27 cellular contexts compared by ENCODE assay signal in genomic region chr15:78682013-78682651, GRCh38. TPM values are rescaled to one million over a fixed set of nuclear protein-coding genes. Genes with fewer than 3 reads are reported as not detected.
A peak's percentile ranks its signal among the peaks of the same experiment; 100 is the strongest.
DNase-seq lines count a peak whose midpoint lies in the region; ATAC-seq and TF ChIP-seq lines count a peak whose summit lies in the region.
"Had no signal": no experiment of that assay in that cellular context is flagged by ENCODE, and none has a peak within 500 bp of the region (broad histone marks: within the 10 kb centered on the region; RNA-seq: fewer than 3 reads in every experiment).

No MANE protein-coding gene starts in this region.

- no peaks in the 10 kb centered on the region for H3K27me3 Mint-ChIP-seq in type B pancreatic cell

- H3K4me3 ChIP-seq in left ventricle myocardium inferior: no peak overlapping the region
- H3K4me3 ChIP-seq: esophagus squamous epithelium, K562, lower lobe of right lung, spleen, thyroid gland had no signal

- no peak overlapping the region for H3K27ac ChIP-seq in left ventricle myocardium inferior (replicated peaks)
- H3K27ac ChIP-seq: lower lobe of right lung, spleen, thyroid gland had no signal

- H3K27ac Mint-ChIP-seq in type B pancreatic cell: peak overlapping the region; percentile 66
- H3K27ac Mint-ChIP-seq: activated T-cell treated with anti-CD3 and anti-CD28 coated beads, Interleukin-2, amount 50 U/mL, for 72 hours; CD4-positive, alpha-beta memory T cell; natural killer cell treated with Interleukin-12 subunit alpha and Interleukin-12 subunit beta and Interleukin-15 and Interleukin-18, amount 100 ng/mL, for 72 hours had no signal

- ATAC-seq in GM21423 (IDR thresholded peaks at IDR 0.05; ENCODE audit: unreplicated experiment): no peak
- ATAC-seq in HG03097 (IDR thresholded peaks at IDR 0.05; ENCODE audit: low FRiP score, unreplicated experiment): no peak
- no peak for ATAC-seq in GM19397 (IDR thresholded peaks at IDR 0.05; ENCODE audit: unreplicated experiment)
- ATAC-seq: activated T-cell treated with anti-CD3 and anti-CD28 coated beads, Interleukin-2, amount 50 U/mL, for 72 hours; K562; lower lobe of right lung; natural killer cell treated with Interleukin-12 subunit alpha and Interleukin-12 subunit beta and Interleukin-15 and Interleukin-18, amount 100 ng/mL, for 72 hours; Panc1; right cardiac atrium had no signal

- peaks cover 50% of the 10 kb centered on the region for H3K4me1 Mint-ChIP-seq in type B pancreatic cell (ENCODE audit: unreplicated experiment)

- no peaks in the 10 kb centered on the region for H3K9me3 Mint-ChIP-seq in type B pancreatic cell
- H3K9me3 Mint-ChIP-seq: activated T-cell treated with anti-CD3 and anti-CD28 coated beads, Interleukin-2, amount 50 U/mL, for 72 hours; CD4-positive, alpha-beta memory T cell; natural killer cell treated with Interleukin-12 subunit alpha and Interleukin-12 subunit beta and Interleukin-15 and Interleukin-18, amount 100 ng/mL, for 72 hours had no signal

- no peak for TF ChIP-seq CTCF in left ventricle myocardium inferior (IDR thresholded peaks at IDR 0.05; ENCODE audit: borderline replicate concordance)
- TF ChIP-seq CTCF in type B pancreatic cell (conservative IDR thresholded peaks at IDR 0.05): no peak

- no peaks in the 10 kb centered on the region for H3K9me3 ChIP-seq in left ventricle myocardium inferior (replicated peaks)
- H3K9me3 ChIP-seq: esophagus squamous epithelium, lower lobe of right lung, spleen, thyroid gland had no signal

- DNase-seq in cardiac septum (ENCODE audit: low spot score): peak; percentile 53
- DNase-seq in left ventricle myocardium inferior: no peak
- DNase-seq in SKM-1 treated with dmso at 0.1 percent for 144 hours (lab: John Stamatoyannopoulos, UW; ENCODE audit: unreplicated experiment): peak; percentile 54
- peak; percentile 60 for DNase-seq in left kidney (ENCODE audit: low read depth, low spot score)
- no peak for DNase-seq in type B pancreatic cell (ENCODE audit: extremely low spot score, unreplicated experiment)
- DNase-seq: activated naive CD4-positive, alpha-beta T cell treated with Interleukin-2 at 50 U/mL for 16 hours; activated T-cell treated with anti-CD3 and anti-CD28 coated beads, Interleukin-2, amount 50 U/mL, for 72 hours; CD4-positive, alpha-beta memory T cell; esophagus squamous epithelium; foreskin melanocyte; lower lobe of right lung; NCI-H1105; NCI-H2029; right cardiac atrium; SIG-M5; T-helper 1 cell; thyroid gland had no signal

- H3K36me3 Mint-ChIP-seq in type B pancreatic cell: no peaks in the 10 kb centered on the region
- H3K36me3 Mint-ChIP-seq: CD4-positive, alpha-beta memory T cell; natural killer cell treated with Interleukin-12 subunit alpha and Interleukin-12 subunit beta and Interleukin-15 and Interleukin-18, amount 100 ng/mL, for 72 hours had no signal

- peak overlapping the region; percentile 56 for H3K4me3 Mint-ChIP-seq in type B pancreatic cell
- H3K4me3 Mint-ChIP-seq: activated T-cell treated with anti-CD3 and anti-CD28 coated beads, Interleukin-2, amount 50 U/mL, for 72 hours; CD4-positive, alpha-beta memory T cell; natural killer cell treated with Interleukin-12 subunit alpha and Interleukin-12 subunit beta and Interleukin-15 and Interleukin-18, amount 100 ng/mL, for 72 hours had no signal

- peaks cover 18% of the 10 kb centered on the region for H3K4me1 ChIP-seq in left ventricle myocardium inferior
- H3K4me1 ChIP-seq: lower lobe of right lung, thyroid gland had no signal

- intact Hi-C loops in cardiac septum (cut with DNase I) (no loop called here), left ventricle myocardium inferior (cut with micrococcal nuclease) (no loop called here)

- H3K27me3 ChIP-seq in left ventricle myocardium inferior (ENCODE audit: low read depth): no peaks in the 10 kb centered on the region
- H3K27me3 ChIP-seq: esophagus squamous epithelium, spleen, thyroid gland had no signal

- H3K36me3 ChIP-seq in left ventricle myocardium inferior: no peaks in the 10 kb centered on the region
- H3K36me3 ChIP-seq: esophagus squamous epithelium, lower lobe of right lung, spleen, thyroid gland had no signal

RNA-seq across cellular contexts. Expression of gene CHRNB4, which starts 41.1 kb away (rescaled TPM):
- total RNA-seq in cardiac septum: not detected
- total RNA-seq in left ventricle myocardium inferior: not detected
- total RNA-seq in type B pancreatic cell (ENCODE audit: low replicate concordance): 3.8 and 4.6 TPM in 2 replicates
- total RNA-seq: activated T-cell treated with anti-CD3 and anti-CD28 coated beads, Interleukin-2, amount 50 U/mL, for 72 hours; CD4-positive, alpha-beta memory T cell; dermis microvascular lymphatic vessel endothelial cell; lower lobe of right lung; MCF 10A; mucosa of gallbladder; natural killer cell treated with Interleukin-12 subunit alpha and Interleukin-12 subunit beta and Interleukin-15 and Interleukin-18, amount 100 ng/mL, for 72 hours; right cardiac atrium; thyroid gland had no signal

Comparison
In these comparisons a context has a peak if more than half of its experiments do, and no peak if none do; other contexts are left out.
1. DNase-seq: peak in cardiac septum (single experiment), SKM-1 treated with dmso at 0.1 percent for 144 hours (single experiment) and left kidney (single experiment); none in left ventricle myocardium inferior (single experiment) and type B pancreatic cell (single experiment).